9 cellular contexts compared by ENCODE assay signal in genomic region chr20:6265204-6265904, GRCh38.
DNase-seq lines count a peak whose midpoint lies in the region; FAIRE-seq and TF ChIP-seq lines count a peak whose summit lies in the region.
"Had no signal": no experiment of that assay in that cellular context is flagged by ENCODE, and none has a peak within 500 bp of the region (broad histone marks: within the 10 kb centered on the region; RNA-seq: fewer than 3 reads in every experiment).

No MANE protein-coding gene starts in this region.

- TF ChIP-seq POLR2A in breast epithelium (IDR thresholded peaks at IDR 0.05) (no peak), vagina (IDR thresholded peaks at IDR 0.05) (no peak), H54 (IDR thresholded peaks at IDR 0.05; ENCODE audit: low read depth, low read length) (no peak)

- H3K27me3 Mint-ChIP-seq in MCF 10A (ENCODE audit: insufficient read depth, unreplicated experiment) (no peaks in the 10 kb centered on the region), neural crest cell (ENCODE audit: low read depth) (peaks cover 28% of the 10 kb centered on the region)
- H3K27me3 Mint-ChIP-seq in activated T-cell treated with anti-CD3 and anti-CD28 coated beads, Interleukin-2, amount 50 U/mL, for 24 hours = no peaks in the 10 kb centered on the region

- H3K4me1 Mint-ChIP-seq in MCF 10A (ENCODE audit: insufficient read depth, unreplicated experiment) (peaks cover 11% of the 10 kb centered on the region), neural crest cell (peaks cover 5% of the 10 kb centered on the region)
- H3K4me1 Mint-ChIP-seq in activated T-cell treated with anti-CD3 and anti-CD28 coated beads, Interleukin-2, amount 50 U/mL, for 24 hours (ENCODE audit: low read depth) = no peaks in the 10 kb centered on the region

- H3K36me3 Mint-ChIP-seq in MCF 10A (ENCODE audit: insufficient read depth, unreplicated experiment) = no peaks in the 10 kb centered on the region
- H3K36me3 Mint-ChIP-seq in neural crest cell (ENCODE audit: low read depth) = no peaks in the 10 kb centered on the region
- H3K36me3 Mint-ChIP-seq in activated T-cell treated with anti-CD3 and anti-CD28 coated beads, Interleukin-2, amount 50 U/mL, for 24 hours (ENCODE audit: low read depth) = no peaks in the 10 kb centered on the region

- no TSS peak for BruUV-seq in MCF 10A (replicated peaks; lab: Mats Ljungman, UMichigan)

- H3K9me3 Mint-ChIP-seq in MCF 10A (ENCODE audit: unreplicated experiment) (no peaks in the 10 kb centered on the region), neural crest cell (no peaks in the 10 kb centered on the region)
- no peaks in the 10 kb centered on the region for H3K9me3 Mint-ChIP-seq in activated T-cell treated with anti-CD3 and anti-CD28 coated beads, Interleukin-2, amount 50 U/mL, for 24 hours

- H3K9me3 ChIP-seq in breast epithelium (no peaks in the 10 kb centered on the region), vagina (no peaks in the 10 kb centered on the region)

- peak overlapping the region; percentile 82 for H3K27ac Mint-ChIP-seq in MCF 10A (ENCODE audit: low read depth, unreplicated experiment)
- no peak overlapping the region for H3K27ac Mint-ChIP-seq in neural crest cell (ENCODE audit: unreplicated experiment)
- H3K27ac Mint-ChIP-seq in activated T-cell treated with anti-CD3 and anti-CD28 coated beads, Interleukin-2, amount 50 U/mL, for 24 hours = no peak overlapping the region

- H3K36me3 ChIP-seq in breast epithelium (no peaks in the 10 kb centered on the region), vagina (no peaks in the 10 kb centered on the region)

- POLR2A ChIA-PET in MCF 10A (lab: Yijun Ruan, JAX) = interaction anchor here (0.6 to 1.7 kb wide), 13 partner anchors 9 to 1021 kb away, joined by 3 to 8 read pairs (median 3); no protein-coding TSS in a partner anchor

- H3K4me3 ChIP-seq in breast epithelium (peak overlapping the region in 1 of 3 donors; percentile 17), vagina (no peak overlapping the region)

- intact Hi-C loops in MCF 10A (cut with micrococcal nuclease) = loop anchor here (1.0 to 5.0 kb wide), 9 partner anchors 302 to 1662 kb away; no protein-coding TSS in a partner anchor
- intact Hi-C loops in breast epithelium (cut with DNase I; ENCODE audit: low total_unique reads) = no loop called here
- intact Hi-C loops in vagina (cut with DNase I) = no loop called here

- H3K4me1 ChIP-seq in breast epithelium = no peaks in the 10 kb centered on the region
- peaks cover 5% of the 10 kb centered on the region for H3K4me1 ChIP-seq in vagina

- TF ChIP-seq CTCF in MCF 10A (IDR thresholded peaks at IDR 0.05; ENCODE audit: unreplicated experiment) (peak; percentile 57), breast epithelium (IDR thresholded peaks at IDR 0.05) (no peak), neural crest cell (conservative IDR thresholded peaks at IDR 0.05) (peak; percentile 67), vagina (IDR thresholded peaks at IDR 0.05) (no peak)

- H3K27ac ChIP-seq in breast epithelium (peak overlapping the region in 1 of 2 donors; percentile 16), vagina (no peak overlapping the region)

- H3K4me3 Mint-ChIP-seq in MCF 10A (ENCODE audit: unreplicated experiment) (peak overlapping the region; percentile 30), neural crest cell (no peak overlapping the region)
- H3K4me3 Mint-ChIP-seq in activated T-cell treated with anti-CD3 and anti-CD28 coated beads, Interleukin-2, amount 50 U/mL, for 24 hours = no peak overlapping the region

- no peak for FAIRE-seq in H54 (lab: Jason Lieb, UNC)
- FAIRE-seq: G401.6 had no signal

- DNase-seq in MCF 10A (ENCODE audit: unreplicated experiment) = peak; percentile 76
- no peak for DNase-seq in breast epithelium (ENCODE audit: low spot score in 2 of 2)
- peak; percentile 85 for DNase-seq in NCI-H748 (lab: John Stamatoyannopoulos, UW; ENCODE audit: unreplicated experiment)
- DNase-seq in dermis microvascular lymphatic vessel endothelial cell (ENCODE audit: low read depth in 2 of 2) = peak; percentile 64 to 69
- no peak for DNase-seq in neural crest cell (ENCODE audit: low read depth, low spot score)
- DNase-seq in vagina (ENCODE audit: extremely low spot score in 2 of 2) = no peak
- DNase-seq in H54 (ENCODE audit: insufficient read length, low spot score) = no peak
- DNase-seq in activated T-cell treated with anti-CD3 and anti-CD28 coated beads, Interleukin-2, amount 50 U/mL, for 24 hours = no peak

- CTCF ChIA-PET in MCF 10A (lab: Yijun Ruan, JAX) = interaction anchor here (0.6 to 5.6 kb wide), 74 partner anchors 8 to 1109 kb away, joined by 3 to 47 read pairs (median 4); no protein-coding TSS in a partner anchor

- peaks cover 0 to 6% of the 10 kb centered on the region in 2 donors for H3K27me3 ChIP-seq in breast epithelium
- no peaks in the 10 kb centered on the region for H3K27me3 ChIP-seq in vagina

Comparison
In these comparisons a context has a peak if more than half of its experiments do, and no peak if none do; other contexts are left out.
1. DNase-seq: peak in MCF 10A (single experiment), NCI-H748 (single experiment) and dermis microvascular lymphatic vessel endothelial cell (2 of 2); none in breast epithelium (0 of 2), neural crest cell (single experiment), vagina (0 of 2), H54 (single experiment) and activated T-cell treated with anti-CD3 and anti-CD28 coated beads, Interleukin-2, amount 50 U/mL, for 24 hours (single experiment).
2. CTCF ChIP-seq: peak in MCF 10A (single experiment) and neural crest cell (single experiment); none in breast epithelium (0 of 3) and vagina (0 of 3).